ENCODE assay signal across 1 cellular context in the genomic region with DNA sequence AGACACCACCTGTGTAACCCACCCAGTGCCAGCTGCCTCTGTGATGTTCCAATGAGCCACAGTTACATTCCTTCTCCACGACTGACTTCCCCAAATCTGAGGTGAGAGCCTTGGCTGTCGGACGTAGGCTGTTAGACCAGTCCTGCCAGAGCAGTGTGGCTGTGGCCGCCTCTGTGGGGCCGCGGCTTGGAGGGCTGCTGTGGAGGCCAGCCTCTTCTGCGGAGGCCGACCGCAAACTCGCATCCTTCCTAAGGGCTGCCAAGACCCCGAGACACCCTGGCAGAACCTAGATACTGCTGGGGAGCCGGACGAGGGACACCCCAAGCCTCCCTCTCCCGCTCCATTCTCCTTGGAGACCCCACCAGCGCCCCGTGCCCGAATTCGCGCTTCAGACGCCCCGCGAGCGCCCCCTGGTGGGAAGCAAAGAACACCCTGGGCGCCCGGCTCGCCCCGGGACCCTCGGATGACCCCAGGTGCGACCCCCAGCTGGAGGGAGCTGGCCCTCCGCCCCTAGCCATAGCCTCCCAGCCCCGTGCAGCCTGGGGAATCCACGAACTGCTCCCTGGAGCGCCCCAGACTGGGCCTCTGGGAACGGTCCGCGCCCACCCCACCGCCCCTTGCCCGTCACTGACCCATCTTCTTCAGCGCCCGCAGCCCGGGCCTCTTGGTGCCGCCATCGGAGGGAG.
TF ChIP-seq lines count a peak whose summit lies in the region.

No MANE protein-coding gene starts in this region.

TF ChIP-seq in K562, 482 proteins besides CTCF, POLR2A, EP300 and RAD21 (continued from another document and continues in another):
- TF ChIP-seq, protein P1, sequence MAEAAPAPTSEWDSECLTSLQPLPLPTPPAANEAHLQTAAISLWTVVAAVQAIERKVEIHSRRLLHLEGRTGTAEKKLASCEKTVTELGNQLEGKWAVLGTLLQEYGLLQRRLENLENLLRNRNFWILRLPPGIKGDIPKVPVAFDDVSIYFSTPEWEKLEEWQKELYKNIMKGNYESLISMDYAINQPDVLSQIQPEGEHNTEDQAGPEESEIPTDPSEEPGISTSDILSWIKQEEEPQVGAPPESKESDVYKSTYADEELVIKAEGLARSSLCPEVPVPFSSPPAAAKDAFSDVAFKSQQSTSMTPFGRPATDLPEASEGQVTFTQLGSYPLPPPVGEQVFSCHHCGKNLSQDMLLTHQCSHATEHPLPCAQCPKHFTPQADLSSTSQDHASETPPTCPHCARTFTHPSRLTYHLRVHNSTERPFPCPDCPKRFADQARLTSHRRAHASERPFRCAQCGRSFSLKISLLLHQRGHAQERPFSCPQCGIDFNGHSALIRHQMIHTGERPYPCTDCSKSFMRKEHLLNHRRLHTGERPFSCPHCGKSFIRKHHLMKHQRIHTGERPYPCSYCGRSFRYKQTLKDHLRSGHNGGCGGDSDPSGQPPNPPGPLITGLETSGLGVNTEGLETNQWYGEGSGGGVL (CRISPR knock-in tag; IDR thresholded peaks at IDR 0.05): no peak
- no peak for TF ChIP-seq ZBTB1 (CRISPR knock-in tag; IDR thresholded peaks at IDR 0.05; ENCODE audit: borderline replicate concordance, low read depth)
- TF ChIP-seq FOXA1 (IDR thresholded peaks at IDR 0.05; ENCODE audit: borderline replicate concordance): no peak
- peak in 1 of 2 experiments; percentile 48; a peak in 1 of 4 replicates for TF ChIP-seq SIN3A (IDR thresholded peaks at IDR 0.05; ENCODE audit: borderline replicate concordance in 2 of 2, control insufficient read depth in 1 of 2, low read depth in 2 of 2, low read length in 2 of 2)
- TF ChIP-seq, protein P2, sequence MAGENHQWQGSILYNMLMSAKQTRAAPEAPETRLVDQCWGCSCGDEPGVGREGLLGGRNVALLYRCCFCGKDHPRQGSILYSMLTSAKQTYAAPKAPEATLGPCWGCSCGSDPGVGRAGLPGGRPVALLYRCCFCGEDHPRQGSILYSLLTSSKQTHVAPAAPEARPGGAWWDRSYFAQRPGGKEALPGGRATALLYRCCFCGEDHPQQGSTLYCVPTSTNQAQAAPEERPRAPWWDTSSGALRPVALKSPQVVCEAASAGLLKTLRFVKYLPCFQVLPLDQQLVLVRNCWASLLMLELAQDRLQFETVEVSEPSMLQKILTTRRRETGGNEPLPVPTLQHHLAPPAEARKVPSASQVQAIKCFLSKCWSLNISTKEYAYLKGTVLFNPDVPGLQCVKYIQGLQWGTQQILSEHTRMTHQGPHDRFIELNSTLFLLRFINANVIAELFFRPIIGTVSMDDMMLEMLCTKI (IDR thresholded peaks at IDR 0.05; ENCODE audit: partially characterized antibody): no peak
- TF ChIP-seq CEBPG (CRISPR knock-in tag; IDR thresholded peaks at IDR 0.05): no peak
- TF ChIP-seq CEBPG (tag; conservative IDR thresholded peaks at IDR 0.05 in 1 of 2, IDR thresholded peaks at IDR 0.05 in 1 of 2): no peak
- TF ChIP-seq, protein P3, sequence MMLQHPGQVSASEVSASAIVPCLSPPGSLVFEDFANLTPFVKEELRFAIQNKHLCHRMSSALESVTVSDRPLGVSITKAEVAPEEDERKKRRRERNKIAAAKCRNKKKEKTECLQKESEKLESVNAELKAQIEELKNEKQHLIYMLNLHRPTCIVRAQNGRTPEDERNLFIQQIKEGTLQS (IDR thresholded peaks at IDR 0.05): no peak
- TF ChIP-seq, protein P3 (CRISPR knock-in tag; conservative IDR thresholded peaks at IDR 0.05): no peak
- no peak for TF ChIP-seq MIER1 (IDR thresholded peaks at IDR 0.05; ENCODE audit: low read depth)
- no peak for TF ChIP-seq ZC3H11A (IDR thresholded peaks at IDR 0.05; ENCODE audit: low read depth, low read length)
- TF ChIP-seq, protein P4, sequence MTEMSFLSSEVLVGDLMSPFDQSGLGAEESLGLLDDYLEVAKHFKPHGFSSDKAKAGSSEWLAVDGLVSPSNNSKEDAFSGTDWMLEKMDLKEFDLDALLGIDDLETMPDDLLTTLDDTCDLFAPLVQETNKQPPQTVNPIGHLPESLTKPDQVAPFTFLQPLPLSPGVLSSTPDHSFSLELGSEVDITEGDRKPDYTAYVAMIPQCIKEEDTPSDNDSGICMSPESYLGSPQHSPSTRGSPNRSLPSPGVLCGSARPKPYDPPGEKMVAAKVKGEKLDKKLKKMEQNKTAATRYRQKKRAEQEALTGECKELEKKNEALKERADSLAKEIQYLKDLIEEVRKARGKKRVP (CRISPR knock-in tag; IDR thresholded peaks at IDR 0.05): no peak
- no peak for TF ChIP-seq RBM34 (IDR thresholded peaks at IDR 0.05; ENCODE audit: borderline replicate concordance, insufficient read depth, low read length)
- TF ChIP-seq NCOA6 (IDR thresholded peaks at IDR 0.05): no peak
- TF ChIP-seq HDAC2 (IDR thresholded peaks at IDR 0.05): peak; percentile 74
- TF ChIP-seq FOXM1 (IDR thresholded peaks at IDR 0.05; ENCODE audit: low read depth): no peak
- TF ChIP-seq FOXM1 (CRISPR knock-in tag; IDR thresholded peaks at IDR 0.05; ENCODE audit: low read depth): no peak
- no peak for TF ChIP-seq FOXP1 (CRISPR knock-in tag; IDR thresholded peaks at IDR 0.05)
- TF ChIP-seq TCFL5 (CRISPR knock-in tag; conservative IDR thresholded peaks at IDR 0.05): no peak
- no peak for TF ChIP-seq ETV1 (tag; conservative IDR thresholded peaks at IDR 0.05; ENCODE audit: low read depth)
- no peak for TF ChIP-seq KLF16 (IDR thresholded peaks at IDR 0.05)
- no peak for TF ChIP-seq TCF3 (CRISPR knock-in tag; IDR thresholded peaks at IDR 0.05)
- TF ChIP-seq, protein P5, sequence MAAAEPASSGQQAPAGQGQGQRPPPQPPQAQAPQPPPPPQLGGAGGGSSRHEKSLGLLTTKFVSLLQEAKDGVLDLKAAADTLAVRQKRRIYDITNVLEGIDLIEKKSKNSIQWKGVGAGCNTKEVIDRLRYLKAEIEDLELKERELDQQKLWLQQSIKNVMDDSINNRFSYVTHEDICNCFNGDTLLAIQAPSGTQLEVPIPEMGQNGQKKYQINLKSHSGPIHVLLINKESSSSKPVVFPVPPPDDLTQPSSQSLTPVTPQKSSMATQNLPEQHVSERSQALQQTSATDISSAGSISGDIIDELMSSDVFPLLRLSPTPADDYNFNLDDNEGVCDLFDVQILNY (CRISPR knock-in tag; IDR thresholded peaks at IDR 0.05): no peak
- TF ChIP-seq ZNF263 (CRISPR knock-in tag; IDR thresholded peaks at IDR 0.05; ENCODE audit: borderline replicate concordance): no peak
- TF ChIP-seq ILF3 (IDR thresholded peaks at IDR 0.05; ENCODE audit: borderline replicate concordance): no peak; the same call in 1 of the 2 replicates
- TF ChIP-seq COPS2 (conservative IDR thresholded peaks at IDR 0.05): no peak
- TF ChIP-seq, protein P6, sequence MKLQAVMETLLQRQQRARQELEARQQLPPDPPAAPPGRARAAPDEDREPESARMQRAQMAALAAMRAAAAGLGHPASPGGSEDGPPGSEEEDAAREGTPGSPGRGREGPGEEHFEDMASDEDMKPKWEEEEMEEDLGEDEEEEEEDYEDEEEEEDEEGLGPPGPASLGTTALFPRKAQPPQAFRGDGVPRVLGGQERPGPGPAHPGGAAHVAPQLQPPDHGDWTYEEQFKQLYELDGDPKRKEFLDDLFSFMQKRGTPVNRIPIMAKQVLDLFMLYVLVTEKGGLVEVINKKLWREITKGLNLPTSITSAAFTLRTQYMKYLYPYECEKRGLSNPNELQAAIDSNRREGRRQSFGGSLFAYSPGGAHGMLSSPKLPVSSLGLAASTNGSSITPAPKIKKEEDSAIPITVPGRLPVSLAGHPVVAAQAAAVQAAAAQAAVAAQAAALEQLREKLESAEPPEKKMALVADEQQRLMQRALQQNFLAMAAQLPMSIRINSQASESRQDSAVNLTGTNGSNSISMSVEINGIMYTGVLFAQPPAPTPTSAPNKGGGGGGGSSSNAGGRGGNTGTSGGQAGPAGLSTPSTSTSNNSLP (IDR thresholded peaks at IDR 0.05; ENCODE audit: borderline replicate concordance, low read depth, low read length): no peak
- no peak for TF ChIP-seq ZNF561 (CRISPR knock-in tag; conservative IDR thresholded peaks at IDR 0.05)
- TF ChIP-seq, protein P7, sequence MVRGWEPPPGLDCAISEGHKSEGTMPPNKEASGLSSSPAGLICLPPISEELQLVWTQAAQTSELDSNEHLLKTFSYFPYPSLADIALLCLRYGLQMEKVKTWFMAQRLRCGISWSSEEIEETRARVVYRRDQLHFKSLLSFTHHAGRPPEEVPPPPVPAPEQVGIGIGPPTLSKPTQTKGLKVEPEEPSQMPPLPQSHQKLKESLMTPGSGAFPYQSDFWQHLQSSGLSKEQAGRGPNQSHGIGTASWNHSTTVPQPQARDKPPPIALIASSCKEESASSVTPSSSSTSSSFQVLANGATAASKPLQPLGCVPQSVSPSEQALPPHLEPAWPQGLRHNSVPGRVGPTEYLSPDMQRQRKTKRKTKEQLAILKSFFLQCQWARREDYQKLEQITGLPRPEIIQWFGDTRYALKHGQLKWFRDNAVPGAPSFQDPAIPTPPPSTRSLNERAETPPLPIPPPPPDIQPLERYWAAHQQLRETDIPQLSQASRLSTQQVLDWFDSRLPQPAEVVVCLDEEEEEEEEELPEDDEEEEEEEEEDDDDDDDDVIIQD (CRISPR knock-in tag; IDR thresholded peaks at IDR 0.05): no peak
- TF ChIP-seq, protein P8, sequence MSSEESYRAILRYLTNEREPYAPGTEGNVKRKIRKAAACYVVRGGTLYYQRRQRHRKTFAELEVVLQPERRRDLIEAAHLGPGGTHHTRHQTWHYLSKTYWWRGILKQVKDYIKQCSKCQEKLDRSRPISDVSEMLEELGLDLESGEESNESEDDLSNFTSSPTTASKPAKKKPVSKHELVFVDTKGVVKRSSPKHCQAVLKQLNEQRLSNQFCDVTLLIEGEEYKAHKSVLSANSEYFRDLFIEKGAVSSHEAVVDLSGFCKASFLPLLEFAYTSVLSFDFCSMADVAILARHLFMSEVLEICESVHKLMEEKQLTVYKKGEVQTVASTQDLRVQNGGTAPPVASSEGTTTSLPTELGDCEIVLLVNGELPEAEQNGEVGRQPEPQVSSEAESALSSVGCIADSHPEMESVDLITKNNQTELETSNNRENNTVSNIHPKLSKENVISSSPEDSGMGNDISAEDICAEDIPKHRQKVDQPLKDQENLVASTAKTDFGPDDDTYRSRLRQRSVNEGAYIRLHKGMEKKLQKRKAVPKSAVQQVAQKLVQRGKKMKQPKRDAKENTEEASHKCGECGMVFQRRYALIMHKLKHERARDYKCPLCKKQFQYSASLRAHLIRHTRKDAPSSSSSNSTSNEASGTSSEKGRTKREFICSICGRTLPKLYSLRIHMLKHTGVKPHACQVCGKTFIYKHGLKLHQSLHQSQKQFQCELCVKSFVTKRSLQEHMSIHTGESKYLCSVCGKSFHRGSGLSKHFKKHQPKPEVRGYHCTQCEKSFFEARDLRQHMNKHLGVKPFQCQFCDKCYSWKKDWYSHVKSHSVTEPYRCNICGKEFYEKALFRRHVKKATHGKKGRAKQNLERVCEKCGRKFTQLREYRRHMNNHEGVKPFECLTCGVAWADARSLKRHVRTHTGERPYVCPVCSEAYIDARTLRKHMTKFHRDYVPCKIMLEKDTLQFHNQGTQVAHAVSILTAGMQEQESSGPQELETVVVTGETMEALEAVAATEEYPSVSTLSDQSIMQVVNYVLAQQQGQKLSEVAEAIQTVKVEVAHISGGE (CRISPR knock-in tag; IDR thresholded peaks at IDR 0.05): no peak
- no peak for TF ChIP-seq DMBX1 (CRISPR knock-in tag; IDR thresholded peaks at IDR 0.05; ENCODE audit: borderline replicate concordance)
- TF ChIP-seq TAF9B (IDR thresholded peaks at IDR 0.05; ENCODE audit: partially characterized antibody): no peak
- peak; percentile 81; the same call in 1 of the 2 replicates for TF ChIP-seq SMARCA5 (IDR thresholded peaks at IDR 0.05)
- no peak for TF ChIP-seq ZNF175 (CRISPR knock-in tag; IDR thresholded peaks at IDR 0.05; ENCODE audit: low read depth)
- TF ChIP-seq, protein P9, sequence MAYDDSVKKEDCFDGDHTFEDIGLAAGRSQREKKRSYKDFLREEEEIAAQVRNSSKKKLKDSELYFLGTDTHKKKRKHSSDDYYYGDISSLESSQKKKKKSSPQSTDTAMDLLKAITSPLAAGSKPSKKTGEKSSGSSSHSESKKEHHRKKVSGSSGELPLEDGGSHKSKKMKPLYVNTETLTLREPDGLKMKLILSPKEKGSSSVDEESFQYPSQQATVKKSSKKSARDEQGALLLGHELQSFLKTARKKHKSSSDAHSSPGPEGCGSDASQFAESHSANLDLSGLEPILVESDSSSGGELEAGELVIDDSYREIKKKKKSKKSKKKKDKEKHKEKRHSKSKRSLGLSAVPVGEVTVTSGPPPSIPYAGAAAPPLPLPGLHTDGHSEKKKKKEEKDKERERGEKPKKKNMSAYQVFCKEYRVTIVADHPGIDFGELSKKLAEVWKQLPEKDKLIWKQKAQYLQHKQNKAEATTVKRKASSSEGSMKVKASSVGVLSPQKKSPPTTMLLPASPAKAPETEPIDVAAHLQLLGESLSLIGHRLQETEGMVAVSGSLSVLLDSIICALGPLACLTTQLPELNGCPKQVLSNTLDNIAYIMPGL (CRISPR knock-in tag; IDR thresholded peaks at IDR 0.05): peak; percentile 55; the same call in 1 of the 2 replicates
- TF ChIP-seq RBM25 (IDR thresholded peaks at IDR 0.05; ENCODE audit: low read depth, low read length, severe bottlenecking): peak; percentile 64
- TF ChIP-seq SMARCB1 (IDR thresholded peaks at IDR 0.05; ENCODE audit: insufficient read length, low read depth): no peak
- no peak for TF ChIP-seq ZNF239 (CRISPR knock-in tag; IDR thresholded peaks at IDR 0.05)
- TF ChIP-seq, protein P10, sequence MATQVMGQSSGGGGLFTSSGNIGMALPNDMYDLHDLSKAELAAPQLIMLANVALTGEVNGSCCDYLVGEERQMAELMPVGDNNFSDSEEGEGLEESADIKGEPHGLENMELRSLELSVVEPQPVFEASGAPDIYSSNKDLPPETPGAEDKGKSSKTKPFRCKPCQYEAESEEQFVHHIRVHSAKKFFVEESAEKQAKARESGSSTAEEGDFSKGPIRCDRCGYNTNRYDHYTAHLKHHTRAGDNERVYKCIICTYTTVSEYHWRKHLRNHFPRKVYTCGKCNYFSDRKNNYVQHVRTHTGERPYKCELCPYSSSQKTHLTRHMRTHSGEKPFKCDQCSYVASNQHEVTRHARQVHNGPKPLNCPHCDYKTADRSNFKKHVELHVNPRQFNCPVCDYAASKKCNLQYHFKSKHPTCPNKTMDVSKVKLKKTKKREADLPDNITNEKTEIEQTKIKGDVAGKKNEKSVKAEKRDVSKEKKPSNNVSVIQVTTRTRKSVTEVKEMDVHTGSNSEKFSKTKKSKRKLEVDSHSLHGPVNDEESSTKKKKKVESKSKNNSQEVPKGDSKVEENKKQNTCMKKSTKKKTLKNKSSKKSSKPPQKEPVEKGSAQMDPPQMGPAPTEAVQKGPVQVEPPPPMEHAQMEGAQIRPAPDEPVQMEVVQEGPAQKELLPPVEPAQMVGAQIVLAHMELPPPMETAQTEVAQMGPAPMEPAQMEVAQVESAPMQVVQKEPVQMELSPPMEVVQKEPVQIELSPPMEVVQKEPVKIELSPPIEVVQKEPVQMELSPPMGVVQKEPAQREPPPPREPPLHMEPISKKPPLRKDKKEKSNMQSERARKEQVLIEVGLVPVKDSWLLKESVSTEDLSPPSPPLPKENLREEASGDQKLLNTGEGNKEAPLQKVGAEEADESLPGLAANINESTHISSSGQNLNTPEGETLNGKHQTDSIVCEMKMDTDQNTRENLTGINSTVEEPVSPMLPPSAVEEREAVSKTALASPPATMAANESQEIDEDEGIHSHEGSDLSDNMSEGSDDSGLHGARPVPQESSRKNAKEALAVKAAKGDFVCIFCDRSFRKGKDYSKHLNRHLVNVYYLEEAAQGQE (CRISPR knock-in tag; IDR thresholded peaks at IDR 0.05; ENCODE audit: low read depth): no peak
- no peak for TF ChIP-seq KHSRP (IDR thresholded peaks at IDR 0.05)
- no peak for TF ChIP-seq ZBTB17 (CRISPR knock-in tag; IDR thresholded peaks at IDR 0.05)
- no peak for TF ChIP-seq GTF2E2 (tag; IDR thresholded peaks at IDR 0.05)
- no peak for TF ChIP-seq XRCC5 (IDR thresholded peaks at IDR 0.05; ENCODE audit: low read depth, low read length)
- no peak for TF ChIP-seq RNF2 (IDR thresholded peaks at IDR 0.05)
- TF ChIP-seq RBM22 (IDR thresholded peaks at IDR 0.05; ENCODE audit: low read depth, low read length, poor library complexity, severe bottlenecking): no peak
